25 cellular contexts compared by ENCODE assay signal in the genomic region with DNA sequence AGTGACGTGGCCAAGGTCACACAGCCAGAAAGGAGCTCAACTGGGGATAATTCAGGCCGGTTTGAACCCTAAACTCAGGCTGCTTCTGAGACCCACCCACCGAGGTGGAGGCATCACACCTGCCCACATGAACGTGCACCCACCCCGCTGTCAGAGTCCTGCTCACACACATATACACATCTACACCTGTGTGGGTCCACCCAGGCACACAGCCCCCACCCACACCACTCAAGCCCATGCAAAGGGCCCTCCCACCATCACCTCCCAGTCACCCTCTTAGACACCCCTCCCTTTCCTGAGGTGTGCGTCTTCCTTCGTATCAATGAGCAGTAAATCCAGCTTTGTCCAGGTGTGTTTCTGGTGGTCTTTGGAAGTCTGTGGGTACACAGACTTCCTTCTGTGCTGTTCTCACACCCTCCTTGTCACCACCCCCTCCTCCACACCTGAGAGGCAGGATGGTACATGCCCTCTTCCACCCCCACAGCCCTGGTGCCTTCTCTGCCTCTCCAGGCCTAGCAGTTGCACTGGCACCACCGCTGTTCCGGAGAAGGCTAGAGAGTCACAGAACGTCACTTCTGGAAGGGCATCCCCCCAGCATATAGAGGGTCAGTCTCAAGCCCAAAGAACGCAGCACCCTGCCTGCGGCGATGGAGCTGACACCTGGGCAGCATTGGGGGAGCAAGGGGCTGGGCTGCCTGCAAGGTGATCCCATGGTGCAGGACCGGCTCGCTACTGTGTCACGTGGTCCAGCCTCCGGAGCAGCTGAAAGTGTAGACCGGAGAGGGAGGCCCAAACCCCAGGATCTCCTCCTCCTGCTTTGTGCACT. TPM values are rescaled to one million over a fixed set of nuclear protein-coding genes. Genes with fewer than 3 reads are reported as not detected.
DNase-seq lines count a peak whose midpoint lies in the region; ATAC-seq and TF ChIP-seq lines count a peak whose summit lies in the region.
"Had no signal": no experiment of that assay in that cellular context is flagged by ENCODE, and none has a peak within 500 bp of the region (broad histone marks: within the 10 kb centered on the region; RNA-seq: fewer than 3 reads in every experiment).

No MANE protein-coding gene starts in this region.

- H3K27ac ChIP-seq in skin epidermis (peak overlapping the region in 12 of 21 experiments; percentile 30 to 81 (median 58)), OCI-LY7 (ENCODE audit: low read depth, low read length, poor library complexity, severe bottlenecking) (no peak overlapping the region)
- H3K27ac ChIP-seq: BLaER1 treated with 17β-estradiol and CSF1 and Interleukin-3, amounts not matched to agents 10 nM and 100 nM; HL-60 had no signal

- no peaks in the 10 kb centered on the region for H3K9me3 ChIP-seq in OCI-LY7 (ENCODE audit: low read length)
- H3K9me3 ChIP-seq: BLaER1 treated with 17β-estradiol and CSF1 and Interleukin-3, amounts not matched to agents 10 nM and 100 nM; SK-N-SH had no signal

- H3K9me3 Mint-ChIP-seq in WTC11 = no peaks in the 10 kb centered on the region
- H3K9me3 Mint-ChIP-seq: CD8-positive, alpha-beta T cell; HFFc6 had no signal

- CTCF ChIA-PET in WTC11 (lab: Charles Lee) = interaction anchor here (4.7 kb wide), 1 partner anchor 10 kb away, joined by 50 read pairs; no protein-coding TSS in a partner anchor
- CTCF ChIA-PET in OCI-LY7 (lab: Charles Lee; ENCODE audit: unreplicated experiment) = no interaction called here

- no peak overlapping the region for H3K4me3 ChIP-seq in skin epidermis
- no peak overlapping the region for H3K4me3 ChIP-seq in OCI-LY7 (ENCODE audit: low read depth, low read length, poor library complexity, severe bottlenecking)
- H3K4me3 ChIP-seq: BLaER1 treated with 17β-estradiol and CSF1 and Interleukin-3, amounts not matched to agents 10 nM and 100 nM; GM12878 had no signal

- POLR2A ChIA-PET in WTC11 (lab: Charles Lee) = interaction anchor here (0.6 kb wide), 1 partner anchor 1117 kb away, joined by 6 read pairs; no protein-coding TSS in a partner anchor
- POLR2A ChIA-PET in OCI-LY7 (lab: Charles Lee) = interaction anchor here (0.6 kb wide), 1 partner anchor 169 kb away, joined by 3 read pairs; no protein-coding TSS in a partner anchor

- H3K9me2 ChIP-seq in OCI-LY7 (ENCODE audit: insufficient read depth, low read length) = no peaks in the 10 kb centered on the region
- H3K9me2 ChIP-seq: SK-N-SH had no signal

- H3K4me3 Mint-ChIP-seq in WTC11 = no peak overlapping the region
- H3K4me3 Mint-ChIP-seq: CD8-positive, alpha-beta T cell; HFFc6; IgD-negative memory B cell had no signal

- H3K4me1 Mint-ChIP-seq in WTC11 = peaks cover 13% of the 10 kb centered on the region; the same call in 1 of the 2 replicates

- ATAC-seq in WTC11 (no peak), HG03439 (IDR thresholded peaks at IDR 0.05; ENCODE audit: unreplicated experiment) (no peak), GM21619 (IDR thresholded peaks at IDR 0.05; ENCODE audit: unreplicated experiment) (no peak)
- ATAC-seq: CD8-positive, alpha-beta T cell; GM12878 had no signal

- intact Hi-C loops in OCI-LY7 (cut with micrococcal nuclease; ENCODE audit: unreplicated experiment) = no loop called here

- H3K4me1 ChIP-seq in OCI-LY7 (ENCODE audit: insufficient read depth, low read length, poor library complexity, severe bottlenecking) = no peaks in the 10 kb centered on the region

- H3K36me3 Mint-ChIP-seq in WTC11 = no peaks in the 10 kb centered on the region
- H3K36me3 Mint-ChIP-seq: CD8-positive, alpha-beta T cell had no signal

- H3K27ac Mint-ChIP-seq in WTC11 = no peak overlapping the region; the same call in 1 of the 2 replicates
- H3K27ac Mint-ChIP-seq: CD8-positive, alpha-beta T cell; HFFc6; IgD-negative memory B cell had no signal

- no peak overlapping the region for H3K4me2 ChIP-seq in OCI-LY7 (ENCODE audit: low read length)
- H3K4me2 ChIP-seq: BLaER1 treated with 17β-estradiol and CSF1 and Interleukin-3, amounts not matched to agents 10 nM and 100 nM; SK-N-SH had no signal

- TF ChIP-seq CTCF in WTC11 (IDR thresholded peaks at IDR 0.05) = no peak
- no peak for TF ChIP-seq CTCF in OCI-LY7 (conservative IDR thresholded peaks at IDR 0.05; ENCODE audit: low read length)

- BruUV-seq in OCI-LY7 (replicated peaks; lab: Mats Ljungman, UMichigan) = no TSS peak

- DNase-seq in WTC11 (ENCODE audit: low spot score) (no peak), ecto neural progenitor cell (ENCODE audit: low spot score) (peak; percentile 44), left kidney (ENCODE audit: low read depth, low spot score) (peak; percentile 59), NCI-H1048 (lab: John Stamatoyannopoulos, UW) (no peak), OCI-LY7 (ENCODE audit: low spot score) (no peak)
- DNase-seq: Calu3; CD8-positive, alpha-beta T cell; HFFc6; NCI-H1105; NCI-H2081 treated with DMSO at 0.1 percent for 48 hours; NCI-H510A; NCI-H774; SHP77; SK-N-SH had no signal

- H3K79me2 ChIP-seq in OCI-LY7 (ENCODE audit: insufficient read depth, low read depth, low read length) = no peaks in the 10 kb centered on the region

- H3K27me3 Mint-ChIP-seq in WTC11 (ENCODE audit: low read depth) = no peaks in the 10 kb centered on the region

- H4K20me1 ChIP-seq in OCI-LY7 (ENCODE audit: insufficient read depth, low read length) = no peaks in the 10 kb centered on the region

- H2AFZ ChIP-seq in OCI-LY7 (ENCODE audit: low read length) = no peak overlapping the region

- no peaks in the 10 kb centered on the region for H3K36me3 ChIP-seq in OCI-LY7 (ENCODE audit: insufficient read depth, low read length)
- H3K36me3 ChIP-seq: BLaER1 treated with 17β-estradiol and CSF1 and Interleukin-3, amounts not matched to agents 10 nM and 100 nM had no signal

TF ChIP-seq in WTC11, 78 proteins besides CTCF, POLR2A, EP300 and RAD21:
- TF ChIP-seq, protein P1, sequence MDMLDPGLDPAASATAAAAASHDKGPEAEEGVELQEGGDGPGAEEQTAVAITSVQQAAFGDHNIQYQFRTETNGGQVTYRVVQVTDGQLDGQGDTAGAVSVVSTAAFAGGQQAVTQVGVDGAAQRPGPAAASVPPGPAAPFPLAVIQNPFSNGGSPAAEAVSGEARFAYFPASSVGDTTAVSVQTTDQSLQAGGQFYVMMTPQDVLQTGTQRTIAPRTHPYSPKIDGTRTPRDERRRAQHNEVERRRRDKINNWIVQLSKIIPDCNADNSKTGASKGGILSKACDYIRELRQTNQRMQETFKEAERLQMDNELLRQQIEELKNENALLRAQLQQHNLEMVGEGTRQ (CRISPR knock-in tag; IDR thresholded peaks at IDR 0.05) = peak; percentile 74
- TF ChIP-seq, protein P2, sequence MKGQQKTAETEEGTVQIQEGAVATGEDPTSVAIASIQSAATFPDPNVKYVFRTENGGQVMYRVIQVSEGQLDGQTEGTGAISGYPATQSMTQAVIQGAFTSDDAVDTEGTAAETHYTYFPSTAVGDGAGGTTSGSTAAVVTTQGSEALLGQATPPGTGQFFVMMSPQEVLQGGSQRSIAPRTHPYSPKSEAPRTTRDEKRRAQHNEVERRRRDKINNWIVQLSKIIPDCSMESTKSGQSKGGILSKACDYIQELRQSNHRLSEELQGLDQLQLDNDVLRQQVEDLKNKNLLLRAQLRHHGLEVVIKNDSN (CRISPR knock-in tag; IDR thresholded peaks at IDR 0.05) = peak; percentile 59
- TF ChIP-seq OVOL2 (CRISPR knock-in tag; IDR thresholded peaks at IDR 0.05; ENCODE audit: borderline replicate concordance) = no peak
TF ChIP-seq in WTC11: peak in this region for 2.

RNA-seq across cellular contexts. Expression of a gene that starts 18.9 kb away (rescaled TPM):
- total RNA-seq in WTC11 (2021) = 1.4 to 2.0 TPM (median 1.8 TPM) in 3 replicates
- total RNA-seq in OCI-LY7 (2014; rRNA removed; shearing (Covaris generic)) = not detected in 2 replicates
- total RNA-seq in OCI-LY7 (2022) = not detected in 2 replicates
- total RNA-seq: CD8-positive, alpha-beta T cell; GM12878; RPMI7951 had no signal

RNA-seq across cellular contexts. Expression of a gene that starts 48.7 kb away (rescaled TPM):
- total RNA-seq in WTC11 (2021) (1.8 to 3.1 TPM (median 2.5 TPM) in 3 replicates), OCI-LY7 (2022) (not detected in 2 replicates)
- not detected in 2 replicates for total RNA-seq in OCI-LY7 (2014; rRNA removed; shearing (Covaris generic))
- total RNA-seq: Calu3; CD8-positive, alpha-beta T cell; GM12878; H4; HT1080; LHCN-M2; RPMI7951 had no signal

Comparison
In these comparisons a context has a peak if more than half of its experiments do, and no peak if none do; other contexts are left out.
1. DNase-seq: peak in ecto neural progenitor cell (single experiment) and left kidney (single experiment); none in WTC11 (single experiment), NCI-H1048 (single experiment) and OCI-LY7 (single experiment).